ENCODE assay signal across 8 cellular contexts in genomic region chr11:100876826-100877545, GRCh38.
A peak's percentile ranks its signal among the peaks of the same experiment; 100 is the strongest.
DNase-seq lines count a peak whose midpoint lies in the region; ATAC-seq and TF ChIP-seq lines count a peak whose summit lies in the region.

No MANE protein-coding gene starts in this region.

- H3K27ac ChIP-seq in SK-N-MC (peak overlapping the region; percentile 46), iPS-20b (ENCODE audit: low read length) (peak overlapping the region; percentile 68), suprapubic skin (no peak overlapping the region)

- no peaks in the 10 kb centered on the region for H3K9me3 ChIP-seq in SK-N-MC (ENCODE audit: low read depth, low read length)
- H3K9me3 ChIP-seq in iPS-20b (ENCODE audit: insufficient read depth, low read depth, low read length), result peaks cover 6% of the 10 kb centered on the region; the same call in 1 of the 2 replicates
- H3K9me3 ChIP-seq in suprapubic skin, result no peaks in the 10 kb centered on the region

- no peaks in the 10 kb centered on the region for H3K36me3 Mint-ChIP-seq in effector memory CD8-positive, alpha-beta T cell (ENCODE audit: insufficient read depth)
- H3K36me3 Mint-ChIP-seq in activated T-helper 1 cell treated with anti-CD3 and anti-CD28 coated beads, Interleukin-12 subunit alpha, Interleukin-12 subunit beta, Interleukin-2, Interleukin-4 antibody, amounts not matched to agents 30 ng/mL and 10 ng/mL and 1 ng/mL, durations not matched to agents 14 hours and 24 hours and 36 hours (ENCODE audit: low read depth), result no peaks in the 10 kb centered on the region

- TF ChIP-seq POLR2A in suprapubic skin (IDR thresholded peaks at IDR 0.05), result no peak

- H3K9me3 Mint-ChIP-seq in effector memory CD8-positive, alpha-beta T cell, result peaks cover 8 to 10% of the 10 kb centered on the region in 2 donors
- H3K9me3 Mint-ChIP-seq in activated T-helper 1 cell treated with anti-CD3 and anti-CD28 coated beads, Interleukin-12 subunit alpha, Interleukin-12 subunit beta, Interleukin-2, Interleukin-4 antibody, amounts not matched to agents 30 ng/mL and 10 ng/mL and 1 ng/mL, durations not matched to agents 14 hours and 24 hours and 36 hours, result no peaks in the 10 kb centered on the region

- H3K4me3 Mint-ChIP-seq in effector memory CD8-positive, alpha-beta T cell, result no peak overlapping the region
- no peak overlapping the region for H3K4me3 Mint-ChIP-seq in activated T-helper 1 cell treated with anti-CD3 and anti-CD28 coated beads, Interleukin-12 subunit alpha, Interleukin-12 subunit beta, Interleukin-2, Interleukin-4 antibody, amounts not matched to agents 30 ng/mL and 10 ng/mL and 1 ng/mL, durations not matched to agents 14 hours and 24 hours and 36 hours

- H3K9ac ChIP-seq in SK-N-MC (ENCODE audit: insufficient read length) (no peak overlapping the region), iPS-20b (ENCODE audit: low read depth, low read length) (peak overlapping the region; percentile 55; the same call in 1 of the 2 replicates)

- no peak for TF ChIP-seq CTCF in suprapubic skin (IDR thresholded peaks at IDR 0.05)

- no peak for TF ChIP-seq EP300 in suprapubic skin (IDR thresholded peaks at IDR 0.05)

- no peak overlapping the region for H3K27ac Mint-ChIP-seq in effector memory CD8-positive, alpha-beta T cell
- H3K27ac Mint-ChIP-seq in activated T-helper 1 cell treated with anti-CD3 and anti-CD28 coated beads, Interleukin-12 subunit alpha, Interleukin-12 subunit beta, Interleukin-2, Interleukin-4 antibody, amounts not matched to agents 30 ng/mL and 10 ng/mL and 1 ng/mL, durations not matched to agents 14 hours and 24 hours and 36 hours, result no peak overlapping the region

- H3K36me3 ChIP-seq in SK-N-MC (ENCODE audit: insufficient read depth, low read length) (no peaks in the 10 kb centered on the region), iPS-20b (ENCODE audit: insufficient read depth, low read depth, low read length) (no peaks in the 10 kb centered on the region), suprapubic skin (no peaks in the 10 kb centered on the region)

- DNase-seq in GM03348 (ENCODE audit: low spot score) (peak; percentile 86), SK-N-MC (ENCODE audit: low read depth, low spot score) (no peak), SHP77 treated with DMSO at 0.1 percent for 48 hours (lab: John Stamatoyannopoulos, UW) (no peak), suprapubic skin (ENCODE audit: low spot score in 2 of 2) (no peak)
- DNase-seq in effector memory CD8-positive, alpha-beta T cell, result no peak
- DNase-seq in activated T-helper 1 cell treated with anti-CD3 and anti-CD28 coated beads, Interleukin-12 subunit alpha, Interleukin-12 subunit beta, Interleukin-2, Interleukin-4 antibody, amounts not matched to agents 30 ng/mL and 10 ng/mL and 1 ng/mL, durations not matched to agents 14 hours and 24 hours and 36 hours (ENCODE audit: low spot score), result no peak

- H3K27me3 Mint-ChIP-seq in effector memory CD8-positive, alpha-beta T cell, result no peaks in the 10 kb centered on the region
- no peaks in the 10 kb centered on the region for H3K27me3 Mint-ChIP-seq in activated T-helper 1 cell treated with anti-CD3 and anti-CD28 coated beads, Interleukin-12 subunit alpha, Interleukin-12 subunit beta, Interleukin-2, Interleukin-4 antibody, amounts not matched to agents 30 ng/mL and 10 ng/mL and 1 ng/mL, durations not matched to agents 14 hours and 24 hours and 36 hours (ENCODE audit: insufficient read depth)

- H3K4me1 ChIP-seq in iPS-20b (ENCODE audit: insufficient read depth, low read length) (peaks cover 31% of the 10 kb centered on the region; the same call in 1 of the 2 replicates), suprapubic skin (no peaks in the 10 kb centered on the region)

- WGBS in suprapubic skin, result 42% methylated on average over 3 of the region's 3 CpGs

- H3K4me1 Mint-ChIP-seq in effector memory CD8-positive, alpha-beta T cell (ENCODE audit: low read depth in 2 of 2), result no peaks in the 10 kb centered on the region
- H3K4me1 Mint-ChIP-seq in activated T-helper 1 cell treated with anti-CD3 and anti-CD28 coated beads, Interleukin-12 subunit alpha, Interleukin-12 subunit beta, Interleukin-2, Interleukin-4 antibody, amounts not matched to agents 30 ng/mL and 10 ng/mL and 1 ng/mL, durations not matched to agents 14 hours and 24 hours and 36 hours (ENCODE audit: low read depth), result no peaks in the 10 kb centered on the region

- peak; percentile 73 for ATAC-seq in HG02623 (IDR thresholded peaks at IDR 0.05; ENCODE audit: unreplicated experiment)
- ATAC-seq in effector memory CD8-positive, alpha-beta T cell (replicated peaks), result no peak

- intact Hi-C loops in activated T-helper 1 cell treated with anti-CD3 and anti-CD28 coated beads, Interleukin-12 subunit alpha, Interleukin-12 subunit beta, Interleukin-2, Interleukin-4 antibody, amounts not matched to agents 30 ng/mL and 10 ng/mL and 1 ng/mL, durations not matched to agents 14 hours and 24 hours and 36 hours (cut with micrococcal nuclease), result no loop called here

- H3K27me3 ChIP-seq in iPS-20b (ENCODE audit: insufficient read depth, low read length), result no peaks in the 10 kb centered on the region
- no peaks in the 10 kb centered on the region for H3K27me3 ChIP-seq in suprapubic skin

- H3K4me3 ChIP-seq in SK-N-MC (no peak overlapping the region), iPS-20b (ENCODE audit: low read length) (no peak overlapping the region), suprapubic skin (no peak overlapping the region)
